ENCODE assay signal across 12 cellular contexts in genomic region chr18:47075098-47075883, GRCh38. TPM values are rescaled to one million over a fixed set of nuclear protein-coding genes. Genes with fewer than 3 reads are reported as not detected.
DNase-seq lines count a peak whose midpoint lies in the region; ATAC-seq and TF ChIP-seq lines count a peak whose summit lies in the region.
"Had no signal": no experiment of that assay in that cellular context is flagged by ENCODE, and none has a peak within 500 bp of the region (broad histone marks: within the 10 kb centered on the region; RNA-seq: fewer than 3 reads in every experiment).

No MANE protein-coding gene starts in this region.

- no peaks in the 10 kb centered on the region for H3K27me3 Mint-ChIP-seq in glutamatergic neuron (ENCODE audit: unreplicated experiment)
- H3K27me3 Mint-ChIP-seq: stimulated activated naive B cell treated with anti-CD40 and anti-IgM and Interleukin-4, amounts not matched to agents 10 μg/mL and 1 μg/mL and 100 μg/mL, for 72 hours had no signal

- no peak for TF ChIP-seq CTCF in RWPE2 (IDR thresholded peaks at IDR 0.05; ENCODE audit: poor library complexity, severe bottlenecking)
- no peak for TF ChIP-seq CTCF in glutamatergic neuron (IDR thresholded peaks at IDR 0.05; ENCODE audit: partially characterized antibody, unreplicated experiment)
- TF ChIP-seq CTCF in uterus (IDR thresholded peaks at IDR 0.05), result no peak

- ATAC-seq in Right ventricle myocardium inferior (no peak), RWPE2 (ENCODE audit: low read depth) (peak; percentile 98), GM18858 (IDR thresholded peaks at IDR 0.05; ENCODE audit: unreplicated experiment) (no peak)
- ATAC-seq in stimulated activated effector memory CD8-positive, alpha-beta T cell treated with anti-CD3 and anti-CD28 coated beads, Interleukin-12 subunit alpha, Interleukin-12 subunit beta, amount 100 ng/mL, for 72 hours, result no peak
- ATAC-seq: stimulated activated naive B cell treated with anti-CD40 and anti-IgM and Interleukin-4, amounts not matched to agents 10 μg/mL and 1 μg/mL and 100 μg/mL, for 72 hours had no signal

- H3K36me3 Mint-ChIP-seq in glutamatergic neuron (ENCODE audit: unreplicated experiment), result no peaks in the 10 kb centered on the region
- no peaks in the 10 kb centered on the region for H3K36me3 Mint-ChIP-seq in stimulated activated effector memory CD8-positive, alpha-beta T cell treated with anti-CD3 and anti-CD28 coated beads, Interleukin-12 subunit alpha, Interleukin-12 subunit beta, amount 100 ng/mL, for 72 hours

- H3K4me1 Mint-ChIP-seq in glutamatergic neuron (ENCODE audit: low read depth, unreplicated experiment), result no peaks in the 10 kb centered on the region
- no peaks in the 10 kb centered on the region for H3K4me1 Mint-ChIP-seq in stimulated activated effector memory CD8-positive, alpha-beta T cell treated with anti-CD3 and anti-CD28 coated beads, Interleukin-12 subunit alpha, Interleukin-12 subunit beta, amount 100 ng/mL, for 72 hours
- H3K4me1 Mint-ChIP-seq: stimulated activated naive B cell treated with anti-CD40 and anti-IgM and Interleukin-4, amounts not matched to agents 10 μg/mL and 1 μg/mL and 100 μg/mL, for 72 hours had no signal

- H3K27me3 ChIP-seq in RWPE2 (ENCODE audit: insufficient read depth, poor library complexity, severe bottlenecking) (no peaks in the 10 kb centered on the region), uterus (no peaks in the 10 kb centered on the region)
- H3K27me3 ChIP-seq: ascending aorta had no signal

- H3K4me1 ChIP-seq in RWPE2 (ENCODE audit: insufficient read depth, poor library complexity, severe bottlenecking), result peaks cover 12% of the 10 kb centered on the region
- H3K4me1 ChIP-seq in uterus, result no peaks in the 10 kb centered on the region
- H3K4me1 ChIP-seq: ascending aorta had no signal

- DNase-seq in Right ventricle myocardium inferior (ENCODE audit: missing footprints) (peak; percentile 32), cardiac septum (ENCODE audit: low spot score) (no peak), RWPE2 (ENCODE audit: low spot score) (peak; percentile 71), glutamatergic neuron (peak; percentile 37), uterus (no peak)
- no peak for DNase-seq in stimulated activated effector memory CD8-positive, alpha-beta T cell treated with anti-CD3 and anti-CD28 coated beads, Interleukin-12 subunit alpha, Interleukin-12 subunit beta, amount 100 ng/mL, for 72 hours (ENCODE audit: low spot score in 2 of 2)
- DNase-seq in central memory CD4-positive, alpha-beta T cell, result no peak
- DNase-seq: nucleus accumbens; stimulated activated naive B cell treated with anti-CD40 and anti-IgM and Interleukin-4, amounts not matched to agents 10 μg/mL and 1 μg/mL and 100 μg/mL, for 72 hours had no signal

- intact Hi-C loops in Right ventricle myocardium inferior (cut with DNase I), result no loop called here
- intact Hi-C loops in cardiac septum (cut with DNase I), result no loop called here
- intact Hi-C loops in uterus (cut with DNase I; ENCODE audit: low total_unique reads), result no loop called here

- no peaks in the 10 kb centered on the region for H3K9me3 ChIP-seq in RWPE2 (ENCODE audit: severe bottlenecking)
- no peaks in the 10 kb centered on the region for H3K9me3 ChIP-seq in uterus
- H3K9me3 ChIP-seq: ascending aorta had no signal

- H3K4me3 Mint-ChIP-seq in glutamatergic neuron (ENCODE audit: unreplicated experiment), result no peak overlapping the region
- H3K4me3 Mint-ChIP-seq in stimulated activated effector memory CD8-positive, alpha-beta T cell treated with anti-CD3 and anti-CD28 coated beads, Interleukin-12 subunit alpha, Interleukin-12 subunit beta, amount 100 ng/mL, for 72 hours, result no peak overlapping the region
- H3K4me3 Mint-ChIP-seq: stimulated activated naive B cell treated with anti-CD40 and anti-IgM and Interleukin-4, amounts not matched to agents 10 μg/mL and 1 μg/mL and 100 μg/mL, for 72 hours had no signal

- H3K4me3 ChIP-seq in RWPE2 (ENCODE audit: severe bottlenecking) (no peak overlapping the region), uterus (no peak overlapping the region)
- H3K4me3 ChIP-seq: ascending aorta had no signal

- H3K27ac ChIP-seq in RWPE2 (ENCODE audit: poor library complexity, severe bottlenecking) (peak overlapping the region; percentile 8), uterus (no peak overlapping the region)
- H3K27ac ChIP-seq: ascending aorta had no signal

- H3K36me3 ChIP-seq in RWPE2 (ENCODE audit: low read depth) (no peaks in the 10 kb centered on the region), uterus (no peaks in the 10 kb centered on the region)
- H3K36me3 ChIP-seq: ascending aorta had no signal

- no peaks in the 10 kb centered on the region for H3K9me3 Mint-ChIP-seq in glutamatergic neuron (ENCODE audit: unreplicated experiment)
- no peaks in the 10 kb centered on the region for H3K9me3 Mint-ChIP-seq in stimulated activated effector memory CD8-positive, alpha-beta T cell treated with anti-CD3 and anti-CD28 coated beads, Interleukin-12 subunit alpha, Interleukin-12 subunit beta, amount 100 ng/mL, for 72 hours
- H3K9me3 Mint-ChIP-seq: stimulated activated naive B cell treated with anti-CD40 and anti-IgM and Interleukin-4, amounts not matched to agents 10 μg/mL and 1 μg/mL and 100 μg/mL, for 72 hours had no signal

- H3K27ac Mint-ChIP-seq in glutamatergic neuron (ENCODE audit: unreplicated experiment), result no peak overlapping the region
- no peak overlapping the region for H3K27ac Mint-ChIP-seq in stimulated activated effector memory CD8-positive, alpha-beta T cell treated with anti-CD3 and anti-CD28 coated beads, Interleukin-12 subunit alpha, Interleukin-12 subunit beta, amount 100 ng/mL, for 72 hours
- H3K27ac Mint-ChIP-seq: stimulated activated naive B cell treated with anti-CD40 and anti-IgM and Interleukin-4, amounts not matched to agents 10 μg/mL and 1 μg/mL and 100 μg/mL, for 72 hours had no signal

- TF ChIP-seq POLR2A in uterus (IDR thresholded peaks at IDR 0.05), result no peak

RNA-seq across cellular contexts. Expression of gene ELOA2, which starts 39.9 kb away (rescaled TPM):
- total RNA-seq in Right ventricle myocardium inferior (not detected), cardiac septum (not detected), glutamatergic neuron (ENCODE audit: unreplicated experiment) (not detected), uterus (not detected)
- total RNA-seq: ascending aorta, kidney epithelial cell had no signal

Comparison
In these comparisons a context has a peak if more than half of its experiments do, and no peak if none do; other contexts are left out.
1. DNase-seq: peak in Right ventricle myocardium inferior (single experiment), RWPE2 (single experiment) and glutamatergic neuron (single experiment); none in cardiac septum (single experiment), uterus (0 of 2), stimulated activated effector memory CD8-positive, alpha-beta T cell treated with anti-CD3 and anti-CD28 coated beads, Interleukin-12 subunit alpha, Interleukin-12 subunit beta, amount 100 ng/mL, for 72 hours (0 of 2) and central memory CD4-positive, alpha-beta T cell (single experiment).